ENCODE assay signal across 11 cellular contexts in genomic region chr15:60244813-60245212, GRCh38.
"Had no signal": no experiment of that assay in that cellular context is flagged by ENCODE, and none has a peak within 500 bp of the region (broad histone marks: within the 10 kb centered on the region; RNA-seq: fewer than 3 reads in every experiment).

No MANE protein-coding gene starts in this region.

- H3K27ac ChIP-seq: GM23248 had no signal

- H3K36me3 ChIP-seq: HAP-1 had no signal

- H3K4me3 ChIP-seq: GM23248, GM23338, HAP-1 had no signal

- H3K4me3 Mint-ChIP-seq: GM23338, H9, HFFc6 had no signal

- H3K4me2 ChIP-seq: GM23338 had no signal

- ATAC-seq: GM23338, HCT116 had no signal

- H3K27ac Mint-ChIP-seq: GM23338, H9, HFFc6 had no signal

- FAIRE-seq: H1, H54 had no signal

- H3K9me3 Mint-ChIP-seq: HFFc6 had no signal

- DNase-seq: GM23248, GOT3, H7, H9, HCEC 1CT, HFFc6 had no signal

- H3K4me1 ChIP-seq: HAP-1 had no signal
